22 cellular contexts compared by ENCODE assay signal in genomic region chr1:42423621-42424200, GRCh38. TPM values are rescaled to one million over a fixed set of nuclear protein-coding genes. Genes with fewer than 3 reads are reported as not detected.
DNase-seq lines count a peak whose midpoint lies in the region; ATAC-seq lines count a peak whose summit lies in the region.
"Had no signal": no experiment of that assay in that cellular context is flagged by ENCODE, and none has a peak within 500 bp of the region (broad histone marks: within the 10 kb centered on the region; RNA-seq: fewer than 3 reads in every experiment).

No MANE protein-coding gene starts in this region.

- DNase-seq in DMS79 treated with DMSO at 0.1 percent for 48 hours (lab: John Stamatoyannopoulos, UW) (peak; percentile 99), NCI-H1436 (lab: John Stamatoyannopoulos, UW) (peak; percentile 60), NCI-H82 (lab: John Stamatoyannopoulos, UW) (peak; percentile 75), myocyte (ENCODE audit: low read depth) (peak; percentile 48), cardiac septum (ENCODE audit: low spot score) (no peak)
- DNase-seq: activated CD4-positive, CD25-positive, alpha-beta regulatory T cell treated with anti-CD3 and anti-CD28 coated beads, Interleukin-2, amount 50 U/mL, for 72 hours; body of pancreas; CD4-positive, alpha-beta memory T cell; cortex of kidney; Karpas-422; left lung; midbrain; NCI-H1105; NCI-H748 treated with DMSO at 0.1 percent for 48 hours; stimulated activated CD4-positive, alpha-beta T cell treated with anti-CD3 and anti-CD28 coated beads, Interleukin-15, amount 100 ng/mL, for 24 hours; T1000 had no signal

- intact Hi-C loops in cardiac septum (cut with DNase I) = no loop called here

- ATAC-seq in GM18519 (IDR thresholded peaks at IDR 0.05; ENCODE audit: low FRiP score, unreplicated experiment) = no peak
- ATAC-seq in HG03457 (IDR thresholded peaks at IDR 0.05; ENCODE audit: unreplicated experiment) = no peak
- ATAC-seq: body of pancreas; heart left ventricle; left lung; stimulated activated effector memory CD8-positive, alpha-beta T cell treated with anti-CD3 and anti-CD28 coated beads, Interleukin-12 subunit alpha, Interleukin-12 subunit beta, amount 100 ng/mL, for 72 hours had no signal

RNA-seq across cellular contexts. Expression of gene ZMYND12, which starts 32.1 kb away (rescaled TPM):
- not detected in 2 replicates for total RNA-seq in myocyte
- polyA plus RNA-seq in myocyte (2012) = 0.11 TPM
- 1.6 TPM for total RNA-seq in cardiac septum
- total RNA-seq: activated T-helper 1 cell treated with anti-CD3 and anti-CD28 coated beads, Interleukin-12 subunit alpha, Interleukin-12 subunit beta, Interleukin-2, Interleukin-4 antibody, amounts not matched to agents 30 ng/mL and 10 ng/mL and 1 ng/mL, durations not matched to agents 14 hours and 24 hours and 36 hours; H1 had no signal

RNA-seq across cellular contexts. Expression of gene PPCS, which starts 32.6 kb away (rescaled TPM):
- total RNA-seq in myocyte (44.6 and 56.3 TPM in 2 replicates), cardiac septum (44.3 TPM)
- polyA plus RNA-seq in myocyte (2012) = 41.0 TPM

RNA-seq across cellular contexts. Expression of gene CCDC30, which starts 39.4 kb away (rescaled TPM):
- 0.11 and 0.78 TPM in 2 replicates for total RNA-seq in myocyte
- polyA plus RNA-seq in myocyte (2012) = 1.0 TPM
- total RNA-seq in cardiac septum = 2.0 TPM

RNA-seq across cellular contexts. Expression of gene RIMKLA, which starts 43.1 kb away (rescaled TPM):
- total RNA-seq in myocyte (not detected in 2 replicates), cardiac septum (7.6 TPM)
- not detected for polyA plus RNA-seq in myocyte (2012)
